ENCODE assay signal across 10 cellular contexts in genomic region chr17:45294506-45294905, GRCh38. TPM values are rescaled to one million over a fixed set of nuclear protein-coding genes. Genes with fewer than 3 reads are reported as not detected.
DNase-seq lines count a peak whose midpoint lies in the region; ATAC-seq and TF ChIP-seq lines count a peak whose summit lies in the region.
"Had no signal": no experiment of that assay in that cellular context is flagged by ENCODE, and none has a peak within 500 bp of the region (broad histone marks: within the 10 kb centered on the region; RNA-seq: fewer than 3 reads in every experiment).

No MANE protein-coding gene starts in this region.

- peaks cover 7% of the 10 kb centered on the region for H3K4me1 ChIP-seq in urinary bladder (ENCODE audit: insufficient read depth)

- no peak for TF ChIP-seq CTCF in mesothelial cell of epicardium (IDR thresholded peaks at IDR 0.05; ENCODE audit: unreplicated experiment)

- H3K36me3 Mint-ChIP-seq in mesothelial cell of epicardium: peaks cover 4% of the 10 kb centered on the region

- DNase-seq in Right ventricle myocardium inferior (ENCODE audit: missing footprints): no peak
- DNase-seq in cardiac septum (ENCODE audit: low spot score): no peak
- DNase-seq in caudate nucleus (lab: John Stamatoyannopoulos, UW): peak in 1 of 61 donors; percentile 53
- no peak for DNase-seq in mesothelial cell of epicardium (ENCODE audit: low spot score in 2 of 2, unreplicated experiment in 2 of 2)
- DNase-seq in stimulated activated naive CD4-positive, alpha-beta T cell (lab: John Stamatoyannopoulos, UW): no peak
- DNase-seq: H7, NCI-H1694 had no signal

- H3K36me3 ChIP-seq in urinary bladder (ENCODE audit: insufficient read depth): no peaks in the 10 kb centered on the region

- intact Hi-C loops in Right ventricle myocardium inferior (cut with DNase I): loop anchor here (2.0 kb wide), 1 partner anchor 16 kb away; no protein-coding TSS in a partner anchor
- intact Hi-C loops in cardiac septum (cut with DNase I): loop anchor here (2.0 kb wide), 1 partner anchor 22 kb away; the partner anchor contains the start of gene MAP3K14

- no peaks in the 10 kb centered on the region for H3K9me3 Mint-ChIP-seq in mesothelial cell of epicardium

- H3K4me1 Mint-ChIP-seq in mesothelial cell of epicardium: peaks cover 44% of the 10 kb centered on the region

- peak overlapping the region; percentile 83 for H3K27ac Mint-ChIP-seq in mesothelial cell of epicardium

- no peak overlapping the region for H3K4me3 ChIP-seq in urinary bladder (ENCODE audit: low read depth, low read length)

- H3K27ac ChIP-seq in caudate nucleus (ENCODE audit: low read depth, low read length): peak overlapping the region; percentile 69
- H3K27ac ChIP-seq in urinary bladder (ENCODE audit: low read depth): peak overlapping the region; percentile 12

- WGBS in urinary bladder: 22% methylated on average over 3 of the region's 3 CpGs

- H3K27me3 Mint-ChIP-seq in mesothelial cell of epicardium (ENCODE audit: low read depth): no peaks in the 10 kb centered on the region

- no peak overlapping the region for H3K4me3 Mint-ChIP-seq in mesothelial cell of epicardium

- ATAC-seq in Right ventricle myocardium inferior (peak; percentile 54), GM21360 (IDR thresholded peaks at IDR 0.05; ENCODE audit: unreplicated experiment) (no peak), HG03139 (IDR thresholded peaks at IDR 0.05; ENCODE audit: unreplicated experiment) (no peak)

RNA-seq across cellular contexts. Expression of gene MAP3K14, which starts 22.3 kb away (rescaled TPM):
- total RNA-seq in Right ventricle myocardium inferior (14.4 TPM), cardiac septum (14.6 TPM), mesothelial cell of epicardium (8.9 to 9.9 TPM (median 9.8 TPM) in 3 replicates), urinary bladder (2.9 TPM)
- polyA plus RNA-seq in urinary bladder: 15.6 TPM

RNA-seq across cellular contexts. Expression of gene SPATA32, which starts 32.6 kb away (rescaled TPM):
- total RNA-seq in Right ventricle myocardium inferior (not detected), cardiac septum (not detected), mesothelial cell of epicardium (not detected in 3 replicates), urinary bladder (not detected)
- not detected for polyA plus RNA-seq in urinary bladder
